ENCODE assay signal across 8 cellular contexts in genomic region chr20:19828233-19828632, GRCh38.
DNase-seq lines count a peak whose midpoint lies in the region; ATAC-seq and TF ChIP-seq lines count a peak whose summit lies in the region.

No MANE protein-coding gene starts in this region.

- no peaks in the 10 kb centered on the region for H3K9me3 ChIP-seq in SJCRH30 (replicated peaks)

- H3K4me3 ChIP-seq in SJCRH30, result peak overlapping the region; percentile 20

- H3K4me1 ChIP-seq in SJCRH30, result peaks cover 44% of the 10 kb centered on the region

- H3K4me1 Mint-ChIP-seq in endothelial cell (ENCODE audit: unreplicated experiment), result peaks cover 16% of the 10 kb centered on the region

- peaks cover 3% of the 10 kb centered on the region for H3K27me3 Mint-ChIP-seq in endothelial cell (ENCODE audit: unreplicated experiment)

- H3K27ac Mint-ChIP-seq in endothelial cell (ENCODE audit: unreplicated experiment), result no peak overlapping the region

- H3K36me3 ChIP-seq in SJCRH30, result no peaks in the 10 kb centered on the region

- no peak overlapping the region for H3K4me3 Mint-ChIP-seq in endothelial cell (ENCODE audit: unreplicated experiment)

- H3K36me3 Mint-ChIP-seq in endothelial cell (ENCODE audit: low read depth, unreplicated experiment), result peaks cover 37% of the 10 kb centered on the region

- DNase-seq in EL (peak; percentile 50), SJCRH30 (peak; percentile 88 to 96), Right ventricle myocardium superior (no peak), superior temporal gyrus (ENCODE audit: extremely low spot score) (peak; percentile 55), endothelial cell (ENCODE audit: low spot score) (no peak), Kasumi-1 (lab: John Stamatoyannopoulos, UW) (no peak)

- H3K9me3 Mint-ChIP-seq in endothelial cell (ENCODE audit: unreplicated experiment), result no peaks in the 10 kb centered on the region

- H3K27me3 ChIP-seq in SJCRH30, result no peaks in the 10 kb centered on the region

- intact Hi-C loops in Right ventricle myocardium superior (cut with DNase I), result no loop called here

- peak overlapping the region; percentile 86 for H3K27ac ChIP-seq in SJCRH30

- ATAC-seq in GM19395 (IDR thresholded peaks at IDR 0.05; ENCODE audit: unreplicated experiment) (peak; percentile 98), HG03439 (IDR thresholded peaks at IDR 0.05; ENCODE audit: unreplicated experiment) (peak; percentile 87), Right ventricle myocardium superior (ENCODE audit: poor library complexity) (peak; percentile 71)

- no peak for TF ChIP-seq CTCF in endothelial cell (IDR thresholded peaks at IDR 0.05; ENCODE audit: unreplicated experiment)

Comparison
In these comparisons a context has a peak if more than half of its experiments do, and no peak if none do; other contexts are left out.
1. DNase-seq: peak in EL (single experiment), SJCRH30 (2 of 2) and superior temporal gyrus (single experiment); none in Right ventricle myocardium superior (single experiment), endothelial cell (single experiment) and Kasumi-1 (0 of 2).
2. Peak in every context shown above with its lines, with median percentiles within 50 percentile points of each other: ATAC-seq.